ENCODE assay signal across 6 cellular contexts in genomic region chr6:108468346-108468745, GRCh38.
"Had no signal": no experiment of that assay in that cellular context is flagged by ENCODE, and none has a peak within 500 bp of the region (broad histone marks: within the 10 kb centered on the region; RNA-seq: fewer than 3 reads in every experiment).

No MANE protein-coding gene starts in this region.

- DNase-seq: GOT3, H9, HCEC 1CT, IMR-90, KG1 had no signal

- H3K4me3 ChIP-seq: K562 had no signal

- H3K27ac Mint-ChIP-seq: H9 had no signal

- H3K4me3 Mint-ChIP-seq: H9 had no signal
